ENCODE assay signal across 1 cellular context in genomic region chr4:14829795-14830194, GRCh38.
TF ChIP-seq lines count a peak whose summit lies in the region.

No MANE protein-coding gene starts in this region.

TF ChIP-seq in HepG2, 621 proteins besides CTCF, POLR2A, EP300 and RAD21 (continued from another document):
- TF ChIP-seq ZMYM4 (CRISPR knock-in tag; IDR thresholded peaks at IDR 0.05) (peak; percentile 49), TFAP4 (IDR thresholded peaks at IDR 0.05; ENCODE audit: borderline replicate concordance, low read depth) (peak; percentile 50; the same call in 1 of the 2 replicates), HNRNPK (IDR thresholded peaks at IDR 0.05; ENCODE audit: low read depth, low read length, poor library complexity, severe bottlenecking) (no peak), SOX5 (CRISPR knock-in tag; IDR thresholded peaks at IDR 0.05; ENCODE audit: borderline replicate concordance) (peak; percentile 46; the same call in 1 of the 2 replicates), FOXO1 (CRISPR knock-in tag; IDR thresholded peaks at IDR 0.05) (peak; percentile 31; the same call in 1 of the 2 replicates), ZNF644 (CRISPR knock-in tag; IDR thresholded peaks at IDR 0.05; ENCODE audit: low read depth) (peak; percentile 67; the same call in 1 of the 2 replicates), SALL1 (CRISPR knock-in tag; IDR thresholded peaks at IDR 0.05) (peak; percentile 28; the same call in 1 of the 2 replicates), SOX6 (IDR thresholded peaks at IDR 0.05) (no peak), SOX6 (CRISPR knock-in tag; IDR thresholded peaks at IDR 0.05) (peak; percentile 52), SOX13 (IDR thresholded peaks at IDR 0.05) (no peak), SOX13 (CRISPR knock-in tag; conservative IDR thresholded peaks at IDR 0.05 in 1 of 2, IDR thresholded peaks at IDR 0.05 in 1 of 2) (peak in 1 of 2 experiments; percentile 70; a peak in 2 of 4 replicates), ARID5B (CRISPR knock-in tag; IDR thresholded peaks at IDR 0.05) (peak; percentile 28; the same call in 1 of the 2 replicates), PAXIP1 (CRISPR knock-in tag; conservative IDR thresholded peaks at IDR 0.05) (0 out of 2 replicates have a peak, but pooled peaks have one; percentile 12), NR2F6 (IDR thresholded peaks at IDR 0.05) (0 out of 2 replicates have a peak, but pooled peaks have one; percentile 9), NR2F6 (CRISPR knock-in tag; IDR thresholded peaks at IDR 0.05) (no peak), FOXA1 (IDR thresholded peaks at IDR 0.05) (no peak), FOXA1 (CRISPR knock-in tag; IDR thresholded peaks at IDR 0.05) (peak; percentile 34; the same call in 1 of the 2 replicates)
TF ChIP-seq in HepG2: peak in this region for 21.
